ENCODE assay signal across 33 cellular contexts in genomic region chr17:67004191-67004590, GRCh38. TPM values are rescaled to one million over a fixed set of nuclear protein-coding genes. Genes with fewer than 3 reads are reported as not detected.
"Had no signal": no experiment of that assay in that cellular context is flagged by ENCODE, and none has a peak within 500 bp of the region (broad histone marks: within the 10 kb centered on the region; RNA-seq: fewer than 3 reads in every experiment).

No MANE protein-coding gene starts in this region.

- H3K4me3 ChIP-seq: gastrocnemius medialis, heart right ventricle, lower lobe of right lung, prostate gland, sigmoid colon, thoracic aorta, tibial nerve, upper lobe of left lung, uterus had no signal

- H3K27ac ChIP-seq: epithelial cell of prostate, gastrocnemius medialis, heart right ventricle, lower lobe of right lung, neutrophil, parathyroid adenoma, prostate gland, sigmoid colon, thoracic aorta, tibial nerve, upper lobe of left lung, uterus had no signal

- H3K79me2 ChIP-seq: parathyroid adenoma had no signal

- H3K4me1 ChIP-seq: heart right ventricle, lower lobe of right lung, parathyroid adenoma, prostate gland, sigmoid colon, tibial nerve, upper lobe of left lung, uterus had no signal

- FAIRE-seq: colon had no signal

- H3K9me3 ChIP-seq: gastrocnemius medialis, lower lobe of right lung, neutrophil, prostate gland, sigmoid colon, thoracic aorta, upper lobe of left lung, uterus had no signal

- H3K4me3 Mint-ChIP-seq: endodermal cell; naive thymus-derived CD8-positive, alpha-beta T cell; nephron progenitor cell; stimulated activated effector memory CD8-positive, alpha-beta T cell treated with anti-CD3 and anti-CD28 coated beads, Interleukin-12 subunit alpha, Interleukin-12 subunit beta, amount 100 ng/mL, for 72 hours had no signal

- H3K36me3 ChIP-seq: gastrocnemius medialis, heart right ventricle, lower lobe of right lung, neutrophil, prostate gland, sigmoid colon, thoracic aorta, tibial nerve, upper lobe of left lung, uterus had no signal

- H3K27ac Mint-ChIP-seq: endodermal cell; naive thymus-derived CD8-positive, alpha-beta T cell; nephron progenitor cell; stimulated activated effector memory CD8-positive, alpha-beta T cell treated with anti-CD3 and anti-CD28 coated beads, Interleukin-12 subunit alpha, Interleukin-12 subunit beta, amount 100 ng/mL, for 72 hours had no signal

- H3K4me1 Mint-ChIP-seq: naive thymus-derived CD8-positive, alpha-beta T cell; nephron progenitor cell; stimulated activated effector memory CD8-positive, alpha-beta T cell treated with anti-CD3 and anti-CD28 coated beads, Interleukin-12 subunit alpha, Interleukin-12 subunit beta, amount 100 ng/mL, for 72 hours had no signal

- H3K36me3 Mint-ChIP-seq: naive thymus-derived CD8-positive, alpha-beta T cell; stimulated activated effector memory CD8-positive, alpha-beta T cell treated with anti-CD3 and anti-CD28 coated beads, Interleukin-12 subunit alpha, Interleukin-12 subunit beta, amount 100 ng/mL, for 72 hours had no signal

- H3K9ac ChIP-seq: parathyroid adenoma had no signal

- H3K27me3 ChIP-seq: gastrocnemius medialis, neutrophil, sigmoid colon, tibial nerve, upper lobe of left lung, uterus had no signal

- H2AFZ ChIP-seq: parathyroid adenoma had no signal

- ATAC-seq: esophagus mucosa; gastrocnemius medialis; heart right ventricle; left ventricle myocardium superior; lower lobe of right lung; naive thymus-derived CD8-positive, alpha-beta T cell; right cardiac atrium; stimulated activated effector memory CD8-positive, alpha-beta T cell treated with anti-CD3 and anti-CD28 coated beads, Interleukin-12 subunit alpha, Interleukin-12 subunit beta, amount 100 ng/mL, for 72 hours; stimulated activated naive CD8-positive, alpha-beta T cell treated with anti-CD3 and anti-CD28 coated beads, Interleukin-15, Interleukin-2, amounts not matched to agents 100 U/mL and 50 U/mL, for 24 hours had no signal

- DNase-seq: effector CD8-positive, alpha-beta T cell; endodermal cell; foreskin fibroblast; gastrocnemius medialis; heart right ventricle; hippocampal formation; islet precursor cell; kidney glomerular epithelial cell; left ventricle myocardium superior; lower lobe of right lung; naive thymus-derived CD8-positive, alpha-beta T cell; nephron progenitor cell; right cardiac atrium; sigmoid colon; stimulated activated CD4-positive, alpha-beta T cell treated with anti-CD3 and anti-CD28 coated beads, Interleukin-2, amount 100 ng/mL, for 24 hours; stimulated activated CD4-positive, alpha-beta T cell treated with anti-CD3 and anti-CD28 coated beads, Interleukin-4, amount 100 ng/mL, for 24 hours; stimulated activated naive CD8-positive, alpha-beta T cell treated with anti-CD3 and anti-CD28 coated beads, Interleukin-15, Interleukin-2, amounts not matched to agents 100 U/mL and 50 U/mL, for 24 hours; substantia nigra; upper lobe of left lung; uterus had no signal

RNA-seq across cellular contexts. Expression of gene CACNG4, which starts 39.7 kb away (rescaled TPM):
- total RNA-seq: gastrocnemius medialis; left ventricle myocardium superior; mesenteric fat pad; naive thymus-derived CD8-positive, alpha-beta T cell; osteoblast; renal cortical epithelial cell; thoracic aorta had no signal

RNA-seq across cellular contexts. Expression of gene CACNG1, which starts 40.2 kb away (rescaled TPM):
- total RNA-seq: cerebellum; endodermal cell; esophagus mucosa; left ventricle myocardium superior; lower lobe of right lung; mesenteric fat pad; naive thymus-derived CD8-positive, alpha-beta T cell; osteoblast; renal cortical epithelial cell; right cardiac atrium; sigmoid colon; thoracic aorta; tibial nerve; uterus had no signal
